In genomic region chr9:22469928-22470544, GRCh38 we compare ENCODE assay signal across 8 cellular contexts. TPM values are rescaled to one million over a fixed set of nuclear protein-coding genes. Genes with fewer than 3 reads are reported as not detected.
DNase-seq lines count a peak whose midpoint lies in the region; ATAC-seq and TF ChIP-seq lines count a peak whose summit lies in the region.

No MANE protein-coding gene starts in this region.

- H3K36me3 ChIP-seq in Panc1 (ENCODE audit: control insufficient read depth, insufficient read depth, low read length) (no peaks in the 10 kb centered on the region), gastrocnemius medialis (no peaks in the 10 kb centered on the region), MG63 (no peaks in the 10 kb centered on the region)

- TF ChIP-seq POLR2A in gastrocnemius medialis (IDR thresholded peaks at IDR 0.05), result no peak

- TF ChIP-seq CTCF in Panc1 (IDR thresholded peaks at IDR 0.05) (peak; percentile 65), fibroblast of the aortic adventitia (IDR thresholded peaks at IDR 0.05; ENCODE audit: insufficient read depth, low read length) (peak; percentile 73), gastrocnemius medialis (IDR thresholded peaks at IDR 0.05 in 4 of 5, conservative IDR thresholded peaks at IDR 0.05 in 1 of 5) (peak in 4 of 5 experiments; percentile 47 to 73 (median 63))

- H3K4me3 ChIP-seq in Panc1 (ENCODE audit: low read depth in 2 of 2, low read length in 2 of 2) (no peak overlapping the region), fibroblast of the aortic adventitia (ENCODE audit: low read depth, low read length) (no peak overlapping the region), gastrocnemius medialis (no peak overlapping the region), MG63 (no peak overlapping the region)

- H3K9me3 ChIP-seq in Panc1 (ENCODE audit: control insufficient read depth, insufficient read depth, low read depth, low read length), result no peaks in the 10 kb centered on the region
- no peaks in the 10 kb centered on the region for H3K9me3 ChIP-seq in gastrocnemius medialis
- no peaks in the 10 kb centered on the region for H3K9me3 ChIP-seq in MG63

- in situ Hi-C loops in Panc1 (cut with HindIII; ENCODE audit: low pct_unique_long_range_greater_than_20kb, low sequenced_read_pairs), result no loop called here
- in situ Hi-C loops in gastrocnemius medialis (cut with MboI; ENCODE audit: low sequenced_read_pairs in 4 of 4), result no loop called here

- H3K27ac ChIP-seq in Panc1 (ENCODE audit: low read length) (no peak overlapping the region), gastrocnemius medialis (no peak overlapping the region)

- intact Hi-C loops in Panc1 (cut with micrococcal nuclease; ENCODE audit: unreplicated experiment), result no loop called here
- intact Hi-C loops in gastrocnemius medialis (cut with DNase I; ENCODE audit: low total_unique reads), result no loop called here

- POLR2A ChIA-PET in Panc1 (lab: Charles Lee), result no interaction called here

- CTCF ChIA-PET in Panc1 (lab: Charles Lee), result no interaction called here

- DNase-seq in EH (ENCODE audit: low read depth), result peak; percentile 27
- DNase-seq in HT-29 (ENCODE audit: low spot score), result peak; percentile 81
- DNase-seq in Panc1 (ENCODE audit: low read depth, low spot score), result no peak
- DNase-seq in fibroblast of the aortic adventitia (ENCODE audit: low read depth), result peak; percentile 48
- no peak for DNase-seq in gastrocnemius medialis
- no peak for DNase-seq in MG63

- ATAC-seq in GM21381 (IDR thresholded peaks at IDR 0.05; ENCODE audit: unreplicated experiment) (peak; percentile 58), Panc1 (no peak), gastrocnemius medialis (peak; percentile 66 to 70), GM21717 (IDR thresholded peaks at IDR 0.05; ENCODE audit: unreplicated experiment) (no peak)

- no peaks in the 10 kb centered on the region for H3K27me3 ChIP-seq in Panc1 (ENCODE audit: control insufficient read depth, insufficient read depth, low read length)
- H3K27me3 ChIP-seq in gastrocnemius medialis, result no peaks in the 10 kb centered on the region
- H3K27me3 ChIP-seq in MG63, result no peaks in the 10 kb centered on the region

- BruUV-seq in Panc1 (replicated peaks; lab: Mats Ljungman, UMichigan), result no TSS peak

- H3K4me1 ChIP-seq in Panc1 (ENCODE audit: control insufficient read depth, insufficient read depth, low read length) (no peaks in the 10 kb centered on the region), gastrocnemius medialis (no peaks in the 10 kb centered on the region)

RNA-seq across cellular contexts. Expression of gene DMRTA1, which starts 23.4 kb away (rescaled TPM):
- not detected in 2 replicates for total RNA-seq in HT-29 (2014; rRNA removed; shearing (Covaris generic))
- 1.8 TPM for total RNA-seq in Panc1 (2021; ENCODE audit: unreplicated experiment)
- 0.45 TPM for polyA plus RNA-seq in Panc1 (2012; ENCODE audit: insufficient read length)
- 0.81 and 0.90 TPM in 2 replicates for total RNA-seq in fibroblast of the aortic adventitia (ENCODE audit: low replicate concordance)
- total RNA-seq in gastrocnemius medialis, result 1 to 10 TPM in 1 of 4 donors, under 1 TPM in 3; 0.59 to 1.3 (median 0.71) TPM
- total RNA-seq in MG63 (2014; rRNA removed; shearing (Covaris generic); ENCODE audit: low replicate concordance), result not detected in 2 replicates

Comparison
In these comparisons a context has a peak if more than half of its experiments do, and no peak if none do; other contexts are left out.
1. DNase-seq: peak in EH (single experiment), HT-29 (single experiment) and fibroblast of the aortic adventitia (single experiment); none in Panc1 (single experiment), gastrocnemius medialis (0 of 2) and MG63 (single experiment).
2. ATAC-seq: peak in GM21381 (single experiment) and gastrocnemius medialis (2 of 2); none in Panc1 (single experiment) and GM21717 (single experiment).
3. Peak in every context shown above with its lines, with median percentiles within 50 percentile points of each other: CTCF ChIP-seq.